ENCODE assay signal across 29 cellular contexts in genomic region chr11:37370817-37371216, GRCh38.
"Had no signal": no experiment of that assay in that cellular context is flagged by ENCODE, and none has a peak within 500 bp of the region (broad histone marks: within the 10 kb centered on the region; RNA-seq: fewer than 3 reads in every experiment).

No MANE protein-coding gene starts in this region.

- H3K27me3 Mint-ChIP-seq: activated naive CD8-positive, alpha-beta T cell treated with anti-CD3 and anti-CD28 coated beads, Interleukin-2, amount 10 ng/mL, durations not matched to agents 7 days and 5 days; memory B cell; naive thymus-derived CD4-positive, alpha-beta T cell; progenitor cell of endocrine pancreas; stimulated activated naive B cell treated with anti-CD40 and anti-IgM and Interleukin-4, amounts not matched to agents 10 μg/mL and 1 μg/mL and 100 μg/mL, for 72 hours had no signal

- H3K4me3 Mint-ChIP-seq: activated naive CD4-positive, alpha-beta T cell treated with anti-CD3 and anti-CD28 coated beads for 36 hours; activated naive CD8-positive, alpha-beta T cell treated with anti-CD3 and anti-CD28 coated beads, Interleukin-2, amount 10 ng/mL, durations not matched to agents 7 days and 5 days; activated T-helper 1 cell treated with anti-CD3 and anti-CD28 coated beads, Interleukin-12 subunit alpha, Interleukin-12 subunit beta, Interleukin-2, Interleukin-4 antibody, amounts not matched to agents 30 ng/mL and 10 ng/mL and 1 ng/mL, durations not matched to agents 14 hours and 24 hours and 36 hours; memory B cell; naive thymus-derived CD4-positive, alpha-beta T cell; stimulated activated naive B cell treated with anti-CD40 and anti-IgM and Interleukin-4, amounts not matched to agents 10 μg/mL and 1 μg/mL and 100 μg/mL, for 72 hours; T-helper 2 cell treated with Interferon-gamma antibody and Interleukin-4, amounts not matched to agents 5 μg/mL and 100 μg/mL, for 36 hours had no signal

- H3K36me3 Mint-ChIP-seq: activated naive CD8-positive, alpha-beta T cell treated with anti-CD3 and anti-CD28 coated beads, Interleukin-2, amount 10 ng/mL, durations not matched to agents 7 days and 5 days; memory B cell; naive thymus-derived CD4-positive, alpha-beta T cell; stimulated activated naive B cell treated with anti-CD40 and anti-IgM and Interleukin-4, amounts not matched to agents 10 μg/mL and 1 μg/mL and 100 μg/mL, for 72 hours had no signal

- H3K27ac ChIP-seq: ascending aorta, cardiac muscle cell, coronary artery, dorsolateral prefrontal cortex, ovary, sigmoid colon, stomach, thyroid gland, upper lobe of left lung had no signal

- ATAC-seq: left cardiac atrium; naive thymus-derived CD4-positive, alpha-beta T cell; stimulated activated naive B cell treated with anti-CD40 and anti-IgM and Interleukin-4, amounts not matched to agents 10 μg/mL and 1 μg/mL and 100 μg/mL, for 72 hours had no signal

- H3K4me1 Mint-ChIP-seq: activated naive CD8-positive, alpha-beta T cell treated with anti-CD3 and anti-CD28 coated beads, Interleukin-2, amount 10 ng/mL, durations not matched to agents 7 days and 5 days; memory B cell; naive thymus-derived CD4-positive, alpha-beta T cell; stimulated activated naive B cell treated with anti-CD40 and anti-IgM and Interleukin-4, amounts not matched to agents 10 μg/mL and 1 μg/mL and 100 μg/mL, for 72 hours had no signal

- H3K27me3 ChIP-seq: ascending aorta, cardiac muscle cell, dorsolateral prefrontal cortex, ovary, sigmoid colon, stomach, thyroid gland, upper lobe of left lung had no signal

- DNase-seq: activated CD4-positive, alpha-beta T cell treated with anti-CD3 and anti-CD28 coated beads for 4 hours; activated CD4-positive, alpha-beta T cell treated with anti-CD3 and anti-CD28 coated beads, Interleukin-2, amount 50 U/mL, for 4 hours; activated effector memory CD4-positive, alpha-beta T cell treated with anti-CD3 and anti-CD28 coated beads, Interleukin-2, amount 50 U/mL, for 16 hours; activated naive CD4-positive, alpha-beta T cell treated with anti-CD3 and anti-CD28 coated beads for 36 hours; activated naive CD8-positive, alpha-beta T cell treated with anti-CD3 and anti-CD28 coated beads, Interleukin-2, amount 10 ng/mL, durations not matched to agents 7 days and 5 days; cerebellar nuclear complex; dorsolateral prefrontal cortex; effector memory CD4-positive, alpha-beta T cell; glutamatergic neuron; left cardiac atrium; midbrain; naive thymus-derived CD4-positive, alpha-beta T cell; ovary; retina; sigmoid colon; small intestine; stimulated activated CD4-positive, alpha-beta T cell treated with anti-CD3 and anti-CD28 coated beads, Interleukin-2, amount 100 ng/mL, for 24 hours; stimulated activated naive B cell treated with anti-CD40 and anti-IgM and Interleukin-4, amounts not matched to agents 10 μg/mL and 1 μg/mL and 100 μg/mL, for 72 hours; stomach; T-helper 1 cell; thyroid gland; upper lobe of left lung had no signal

- H3K27ac Mint-ChIP-seq: activated naive CD4-positive, alpha-beta T cell treated with anti-CD3 and anti-CD28 coated beads for 36 hours; activated naive CD8-positive, alpha-beta T cell treated with anti-CD3 and anti-CD28 coated beads, Interleukin-2, amount 10 ng/mL, durations not matched to agents 7 days and 5 days; activated T-helper 1 cell treated with anti-CD3 and anti-CD28 coated beads, Interleukin-12 subunit alpha, Interleukin-12 subunit beta, Interleukin-2, Interleukin-4 antibody, amounts not matched to agents 30 ng/mL and 10 ng/mL and 1 ng/mL, durations not matched to agents 14 hours and 24 hours and 36 hours; memory B cell; naive thymus-derived CD4-positive, alpha-beta T cell; progenitor cell of endocrine pancreas; stimulated activated naive B cell treated with anti-CD40 and anti-IgM and Interleukin-4, amounts not matched to agents 10 μg/mL and 1 μg/mL and 100 μg/mL, for 72 hours; T-helper 2 cell treated with Interferon-gamma antibody and Interleukin-4, amounts not matched to agents 5 μg/mL and 100 μg/mL, for 36 hours had no signal

- H3K4me3 ChIP-seq: ascending aorta, cardiac muscle cell, coronary artery, dorsolateral prefrontal cortex, ovary, sigmoid colon, stomach, thyroid gland, upper lobe of left lung had no signal

- H3K9me3 ChIP-seq: ascending aorta, thyroid gland, upper lobe of left lung had no signal

- H3K36me3 ChIP-seq: ascending aorta, cardiac muscle cell, ovary, sigmoid colon, stomach, thyroid gland, upper lobe of left lung had no signal

- H3K4me1 ChIP-seq: ascending aorta, sigmoid colon, stomach, thyroid gland, upper lobe of left lung had no signal
